11 cellular contexts compared by ENCODE assay signal in genomic region chr5:97888439-97888838, GRCh38.
DNase-seq lines count a peak whose midpoint lies in the region; ATAC-seq, FAIRE-seq and TF ChIP-seq lines count a peak whose summit lies in the region.
"Had no signal": no experiment of that assay in that cellular context is flagged by ENCODE, and none has a peak within 500 bp of the region (broad histone marks: within the 10 kb centered on the region; RNA-seq: fewer than 3 reads in every experiment).

No MANE protein-coding gene starts in this region.

- H3K36me3 ChIP-seq in heart left ventricle: no peaks in the 10 kb centered on the region
- H3K36me3 ChIP-seq: transverse colon had no signal

- intact Hi-C loops in heart left ventricle (cut with DNase I): no loop called here

- peak; percentile 46 for FAIRE-seq in GM12892 (lab: Jason Lieb, UNC)
- FAIRE-seq in GM19239 (lab: Jason Lieb, UNC): peak; percentile 81

- H3K9me3 ChIP-seq in heart left ventricle: peaks cover 0 to 17% (median 0%) of the 10 kb centered on the region in 12 donors

- no peak for TF ChIP-seq POLR2A in GM12892 (IDR thresholded peaks at IDR 0.05; ENCODE audit: low read depth, low read length)
- no peak for TF ChIP-seq POLR2A in heart left ventricle (IDR thresholded peaks at IDR 0.05)

- H3K27me3 ChIP-seq in heart left ventricle: no peaks in the 10 kb centered on the region
- H3K27me3 ChIP-seq: transverse colon had no signal

- WGBS in heart left ventricle, 4 donors: 63 to 72% (median 66%) methylated on average over 2 of the region's 2 CpGs

- no peaks in the 10 kb centered on the region for H3K4me1 ChIP-seq in heart left ventricle
- H3K4me1 ChIP-seq: transverse colon had no signal

- H3K4me3 ChIP-seq in heart left ventricle: no peak overlapping the region
- H3K4me3 ChIP-seq: transverse colon had no signal

- no peak for TF ChIP-seq CTCF in heart left ventricle (IDR thresholded peaks at IDR 0.05)

- no peak overlapping the region for H3K27ac ChIP-seq in heart left ventricle
- H3K27ac ChIP-seq: transverse colon had no signal

- DNase-seq in GM12892 (ENCODE audit: insufficient read length): no peak
- peak; percentile 4 for DNase-seq in GM19239 (ENCODE audit: insufficient read length, low spot score)
- no peak for DNase-seq in NOMO-1 treated with dmso at 0.1 percent for 144 hours (lab: John Stamatoyannopoulos, UW; ENCODE audit: unreplicated experiment)
- no peak for DNase-seq in heart left ventricle
- no peak for DNase-seq in stimulated activated CD4-positive, alpha-beta T cell treated with anti-CD3 and anti-CD28 coated beads, Interleukin-4, amount 100 ng/mL, for 24 hours
- DNase-seq: amygdala, NCI-H69, transverse colon had no signal

- ATAC-seq in HG02610 (IDR thresholded peaks at IDR 0.05; ENCODE audit: unreplicated experiment): peak; percentile 94
- ATAC-seq in HG03342 (IDR thresholded peaks at IDR 0.05; ENCODE audit: unreplicated experiment): peak; percentile 95
- ATAC-seq in heart left ventricle: no peak
- ATAC-seq in SK-N-SH treated with all-trans-retinoic acid at 6 μM for 48 hours: no peak

TF ChIP-seq in SK-N-SH treated with all-trans-retinoic acid at 6 μM for 48 hours, 23 proteins besides CTCF, POLR2A, EP300 and RAD21:
- TF ChIP-seq OSR1 (CRISPR knock-in tag; IDR thresholded peaks at IDR 0.05) (no peak), GLIS3 (CRISPR knock-in tag; IDR thresholded peaks at IDR 0.05) (no peak), POU6F1 (CRISPR knock-in tag; IDR thresholded peaks at IDR 0.05; ENCODE audit: borderline replicate concordance, low read depth) (no peak), ZNF565 (CRISPR knock-in tag; conservative IDR thresholded peaks at IDR 0.05; ENCODE audit: low read depth) (no peak), ZC3H10 (CRISPR knock-in tag; IDR thresholded peaks at IDR 0.05) (no peak), TCF4 (CRISPR knock-in tag; IDR thresholded peaks at IDR 0.05; ENCODE audit: borderline replicate concordance) (no peak), ISL1 (CRISPR knock-in tag; IDR thresholded peaks at IDR 0.05) (no peak), ZNF70 (CRISPR knock-in tag; IDR thresholded peaks at IDR 0.05) (no peak)
TF ChIP-seq in SK-N-SH treated with all-trans-retinoic acid at 6 μM for 48 hours: peak in this region for 0.

Comparison
In these comparisons a context has a peak if more than half of its experiments do, and no peak if none do; other contexts are left out.
1. ATAC-seq: peak in HG02610 (single experiment) and HG03342 (single experiment); none in heart left ventricle (0 of 4) and SK-N-SH treated with all-trans-retinoic acid at 6 μM for 48 hours (single experiment).